In the genomic region with DNA sequence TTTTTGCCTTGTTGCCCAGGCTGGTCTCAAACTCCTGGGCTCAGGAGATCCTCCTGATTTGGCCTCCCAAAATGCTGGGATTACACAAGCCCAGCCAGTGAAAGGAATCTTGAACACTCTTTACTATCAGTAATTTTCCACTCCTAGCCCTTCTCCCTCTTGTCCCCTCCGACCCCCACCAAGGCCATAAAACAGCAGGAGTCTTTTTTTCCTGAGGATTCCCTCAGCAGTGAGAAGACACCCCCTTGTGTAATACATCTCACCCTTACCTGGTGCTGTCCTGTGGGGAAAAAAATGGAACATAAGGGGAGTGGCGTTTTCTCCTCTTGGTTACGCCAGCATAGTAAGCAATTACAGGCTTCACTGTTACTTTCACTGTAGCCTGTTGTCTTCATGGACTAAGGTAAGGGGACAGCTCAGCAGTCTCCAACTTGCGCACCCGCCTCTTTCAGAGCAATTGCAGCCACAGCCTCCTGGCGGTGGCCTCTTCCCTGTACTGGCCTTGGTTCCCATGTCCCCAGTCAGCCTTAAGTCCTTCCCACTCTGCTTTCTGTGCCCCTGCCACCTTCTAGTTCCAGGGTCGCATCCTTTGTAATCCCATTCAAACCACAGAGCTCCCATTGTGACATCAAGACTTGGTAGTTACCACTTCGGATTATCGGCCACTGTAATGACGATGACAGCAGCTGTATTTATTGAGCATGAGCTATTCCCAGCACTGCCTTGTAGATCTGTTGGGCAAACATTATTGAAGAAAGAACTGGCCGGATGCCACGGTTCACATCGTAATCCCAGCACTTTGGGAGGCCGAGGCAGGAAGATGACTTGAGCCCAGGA, we compare ENCODE assay signal across 14 cellular contexts. TPM values are rescaled to one million over a fixed set of nuclear protein-coding genes. Genes with fewer than 3 reads are reported as not detected.
A peak's percentile ranks its signal among the peaks of the same experiment; 100 is the strongest.
DNase-seq lines count a peak whose midpoint lies in the region; ATAC-seq and TF ChIP-seq lines count a peak whose summit lies in the region.
"Had no signal": no experiment of that assay in that cellular context is flagged by ENCODE, and none has a peak within 500 bp of the region (broad histone marks: within the 10 kb centered on the region; RNA-seq: fewer than 3 reads in every experiment).

No MANE protein-coding gene starts in this region.

- peak overlapping the region; percentile 6 to 74 (median 71) for H3K27ac ChIP-seq in right lobe of liver
- H3K27ac ChIP-seq in testis = peak overlapping the region in 1 of 2 donors; percentile 87

- H3K4me3 ChIP-seq in LNCaP clone FGC (ENCODE audit: low read depth, low read length) (no peak overlapping the region), right lobe of liver (no peak overlapping the region), testis (no peak overlapping the region)
- H3K4me3 ChIP-seq: gastroesophageal sphincter, HAP-1 had no signal

- intact Hi-C loops in right lobe of liver (cut with DNase I) (no loop called here), testis (cut with DNase I; ENCODE audit: low total_unique reads) (no loop called here)

- peak; percentile 92 for DNase-seq in LNCaP clone FGC (ENCODE audit: low read depth)
- DNase-seq in SHP77 treated with DMSO at 0.1 percent for 48 hours (lab: John Stamatoyannopoulos, UW) = peak; percentile 80
- peak in 2 of 3 donors; percentile 49 to 70 for DNase-seq in right lobe of liver
- peak; percentile 33 for DNase-seq in testis
- no peak for DNase-seq in NCI-H1436 treated with DMSO at 0.1 percent for 48 hours (lab: John Stamatoyannopoulos, UW)
- no peak for DNase-seq in HT-29 (ENCODE audit: low spot score)
- DNase-seq: activated CD4-positive, alpha-beta T cell treated with anti-CD3 and anti-CD28 coated beads, Interleukin-2, amount 10 ng/mL, durations not matched to agents 24 days and 14 days; activated effector memory CD4-positive, alpha-beta T cell treated with anti-CD3 and anti-CD28 coated beads, Interleukin-2, amount 50 U/mL, for 16 hours; Kasumi-1; NCI-H526 had no signal

- 46% methylated on average over 11 of the region's 14 CpGs for WGBS in right lobe of liver (ENCODE audit: insufficient coverage, low coverage, low lambda C conversion rate, missing lambda C conversion rate)
- 70 to 72% methylated on average over 14 of the region's 14 CpGs for whole genome bisulfite sequencing in testis, 2 donors

- no peak for TF ChIP-seq CTCF in LNCaP clone FGC (IDR thresholded peaks at IDR 0.05; ENCODE audit: control insufficient read depth, extremely low read depth, insufficient read depth)
- no peak for TF ChIP-seq CTCF in right lobe of liver (IDR thresholded peaks at IDR 0.05)
- TF ChIP-seq CTCF in testis (IDR thresholded peaks at IDR 0.05) = no peak

- H3K27me3 ChIP-seq in right lobe of liver (no peaks in the 10 kb centered on the region), testis (no peaks in the 10 kb centered on the region)
- H3K27me3 ChIP-seq: gastroesophageal sphincter had no signal

- TF ChIP-seq POLR2A in right lobe of liver (IDR thresholded peaks at IDR 0.05) (no peak), testis (IDR thresholded peaks at IDR 0.05) (no peak)

- H3K4me1 ChIP-seq in right lobe of liver (peaks cover 0 to 39% (median 16%) of the 10 kb centered on the region in 4 donors), testis (peaks cover 31% of the 10 kb centered on the region)
- H3K4me1 ChIP-seq: HAP-1 had no signal

- peak; percentile 48 to 68 (median 60) for ATAC-seq in right lobe of liver
- no peak for ATAC-seq in HG03521 (IDR thresholded peaks at IDR 0.05; ENCODE audit: unreplicated experiment)
- no peak for ATAC-seq in GM21423 (IDR thresholded peaks at IDR 0.05; ENCODE audit: unreplicated experiment)
- ATAC-seq: gastroesophageal sphincter had no signal

- H3K36me3 ChIP-seq in right lobe of liver = no peaks in the 10 kb centered on the region
- no peaks in the 10 kb centered on the region for H3K36me3 ChIP-seq in testis (ENCODE audit: low read depth, missing control alignments)
- H3K36me3 ChIP-seq: HAP-1 had no signal

- H3K9me3 ChIP-seq in right lobe of liver (no peaks in the 10 kb centered on the region), testis (no peaks in the 10 kb centered on the region)
- H3K9me3 ChIP-seq: gastroesophageal sphincter, HAP-1 had no signal

RNA-seq across cellular contexts. Expression of a gene that starts 10.0 kb away (rescaled TPM):
- 1 to 10 TPM; 3.9 to 6.8 (median 5.7) TPM for total RNA-seq in right lobe of liver
- total RNA-seq in testis = 10 to 100 TPM; 18.5 to 19.4 TPM
- polyA plus RNA-seq in testis (ENCODE audit: insufficient read depth, low read depth, low replicate concordance) = 25.1 TPM
- total RNA-seq in HT-29 (2014; rRNA removed; shearing (Covaris generic)) = 17.3 and 17.9 TPM in 2 replicates

RNA-seq across cellular contexts. Expression of a gene that starts 10.9 kb away (rescaled TPM):
- total RNA-seq in right lobe of liver (10 to 100 TPM; 21.2 to 81.5 (median 53.3) TPM), testis (10 to 100 TPM; 19.1 to 21.1 TPM)
- 15.0 TPM for polyA plus RNA-seq in testis (ENCODE audit: insufficient read depth, low read depth, low replicate concordance)
- total RNA-seq in HT-29 (2014; rRNA removed; shearing (Covaris generic)) = 88.1 and 94.8 TPM in 2 replicates

Comparison
In these comparisons a context has a peak if more than half of its experiments do, and no peak if none do; other contexts are left out.
1. DNase-seq: peak in LNCaP clone FGC (single experiment), SHP77 treated with DMSO at 0.1 percent for 48 hours (single experiment), right lobe of liver (2 of 3) and testis (single experiment); none in NCI-H1436 treated with DMSO at 0.1 percent for 48 hours (single experiment) and HT-29 (single experiment).
2. ATAC-seq: peak in right lobe of liver (4 of 4); none in HG03521 (single experiment) and GM21423 (single experiment).